23 cellular contexts compared by ENCODE assay signal in the genomic region with DNA sequence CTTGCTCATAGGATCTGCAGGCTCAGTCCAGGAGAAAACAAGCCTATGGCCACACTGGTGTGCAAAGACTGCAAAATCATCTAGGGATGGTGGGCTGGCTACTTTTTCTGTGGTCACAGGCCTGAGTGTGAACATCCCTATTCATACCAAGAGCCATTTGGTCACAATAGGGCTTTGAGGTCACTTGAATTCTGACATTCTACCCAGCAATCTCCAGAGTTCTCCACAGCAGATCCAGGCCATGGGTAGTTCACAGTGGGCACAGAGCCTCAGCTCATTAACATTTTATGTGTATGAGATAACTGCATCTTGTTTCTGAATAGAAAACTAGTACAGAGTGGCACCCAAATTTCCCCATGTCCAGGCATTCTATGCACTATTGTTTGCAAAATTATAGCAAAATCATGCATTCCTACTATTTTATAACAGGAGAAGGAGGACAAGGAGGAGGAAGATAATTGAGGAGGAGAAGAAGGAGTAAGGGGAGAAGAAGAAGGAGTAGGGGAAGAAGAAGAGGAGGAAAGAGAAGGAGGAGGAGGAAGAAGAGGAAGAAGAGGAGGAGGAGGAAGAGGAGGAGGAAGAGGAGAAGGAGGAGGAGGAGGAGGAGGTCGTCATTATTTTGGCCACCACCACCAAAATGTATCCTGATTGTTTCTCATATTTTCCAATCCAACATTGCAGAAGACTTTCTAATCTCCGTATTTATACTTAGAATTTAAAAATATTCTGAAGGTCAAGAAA.
DNase-seq lines count a peak whose midpoint lies in the region; ATAC-seq and TF ChIP-seq lines count a peak whose summit lies in the region.
"Had no signal": no experiment of that assay in that cellular context is flagged by ENCODE, and none has a peak within 500 bp of the region (broad histone marks: within the 10 kb centered on the region; RNA-seq: fewer than 3 reads in every experiment).

No MANE protein-coding gene starts in this region.

- no peak overlapping the region for H3K27ac ChIP-seq in uterus
- H3K27ac ChIP-seq: A549, KMS-11, PC-9, SJCRH30 had no signal

- no peak for ATAC-seq in GM18498 (IDR thresholded peaks at IDR 0.05; ENCODE audit: unreplicated experiment)
- ATAC-seq: A549, Right ventricle myocardium inferior had no signal

- no peaks in the 10 kb centered on the region for H3K36me3 ChIP-seq in uterus
- H3K36me3 ChIP-seq: SJCRH30 had no signal

- H3K4me3 Mint-ChIP-seq in activated T-helper 1 cell treated with anti-CD3 and anti-CD28 coated beads, Interleukin-12 subunit alpha, Interleukin-12 subunit beta, Interleukin-2, Interleukin-4 antibody, amounts not matched to agents 30 ng/mL and 10 ng/mL and 1 ng/mL, durations not matched to agents 14 hours and 24 hours and 36 hours, result no peak overlapping the region
- H3K4me3 Mint-ChIP-seq: CD14-positive monocyte; CD8-positive, alpha-beta memory T cell; IgD-negative memory B cell had no signal

- H3K27ac Mint-ChIP-seq in activated T-helper 1 cell treated with anti-CD3 and anti-CD28 coated beads, Interleukin-12 subunit alpha, Interleukin-12 subunit beta, Interleukin-2, Interleukin-4 antibody, amounts not matched to agents 30 ng/mL and 10 ng/mL and 1 ng/mL, durations not matched to agents 14 hours and 24 hours and 36 hours, result no peak overlapping the region
- H3K27ac Mint-ChIP-seq: CD8-positive, alpha-beta memory T cell; IgD-negative memory B cell had no signal

- H3K4me1 ChIP-seq in uterus, result no peaks in the 10 kb centered on the region
- H3K4me1 ChIP-seq: A549, SJCRH30 had no signal

- no peaks in the 10 kb centered on the region for H3K9me3 ChIP-seq in uterus
- H3K9me3 ChIP-seq: A549, SJCRH30 had no signal

- no peak overlapping the region for H3K4me3 ChIP-seq in uterus
- H3K4me3 ChIP-seq: A549, PC-9, SJCRH30 had no signal

- H3K9me3 Mint-ChIP-seq in activated T-helper 1 cell treated with anti-CD3 and anti-CD28 coated beads, Interleukin-12 subunit alpha, Interleukin-12 subunit beta, Interleukin-2, Interleukin-4 antibody, amounts not matched to agents 30 ng/mL and 10 ng/mL and 1 ng/mL, durations not matched to agents 14 hours and 24 hours and 36 hours, result no peaks in the 10 kb centered on the region
- H3K9me3 Mint-ChIP-seq: IgD-negative memory B cell had no signal

- intact Hi-C loops in uterus (cut with DNase I; ENCODE audit: low total_unique reads), result no loop called here
- intact Hi-C loops in activated T-helper 1 cell treated with anti-CD3 and anti-CD28 coated beads, Interleukin-12 subunit alpha, Interleukin-12 subunit beta, Interleukin-2, Interleukin-4 antibody, amounts not matched to agents 30 ng/mL and 10 ng/mL and 1 ng/mL, durations not matched to agents 14 hours and 24 hours and 36 hours (cut with micrococcal nuclease), result no loop called here

- TF ChIP-seq CTCF in uterus (IDR thresholded peaks at IDR 0.05), result no peak

- no peaks in the 10 kb centered on the region for H3K36me3 Mint-ChIP-seq in activated T-helper 1 cell treated with anti-CD3 and anti-CD28 coated beads, Interleukin-12 subunit alpha, Interleukin-12 subunit beta, Interleukin-2, Interleukin-4 antibody, amounts not matched to agents 30 ng/mL and 10 ng/mL and 1 ng/mL, durations not matched to agents 14 hours and 24 hours and 36 hours (ENCODE audit: low read depth)
- H3K36me3 Mint-ChIP-seq: CD14-positive monocyte; CD8-positive, alpha-beta memory T cell; IgD-negative memory B cell had no signal

- H3K4me1 Mint-ChIP-seq in activated T-helper 1 cell treated with anti-CD3 and anti-CD28 coated beads, Interleukin-12 subunit alpha, Interleukin-12 subunit beta, Interleukin-2, Interleukin-4 antibody, amounts not matched to agents 30 ng/mL and 10 ng/mL and 1 ng/mL, durations not matched to agents 14 hours and 24 hours and 36 hours (ENCODE audit: low read depth), result no peaks in the 10 kb centered on the region
- H3K4me1 Mint-ChIP-seq: CD14-positive monocyte; CD8-positive, alpha-beta memory T cell had no signal

- H3K27me3 ChIP-seq in uterus, result no peaks in the 10 kb centered on the region
- H3K27me3 ChIP-seq: SJCRH30 had no signal

- no peak for TF ChIP-seq POLR2A in uterus (IDR thresholded peaks at IDR 0.05)

- no peaks in the 10 kb centered on the region for H3K27me3 Mint-ChIP-seq in activated T-helper 1 cell treated with anti-CD3 and anti-CD28 coated beads, Interleukin-12 subunit alpha, Interleukin-12 subunit beta, Interleukin-2, Interleukin-4 antibody, amounts not matched to agents 30 ng/mL and 10 ng/mL and 1 ng/mL, durations not matched to agents 14 hours and 24 hours and 36 hours (ENCODE audit: insufficient read depth)
- H3K27me3 Mint-ChIP-seq: IgD-negative memory B cell had no signal

- DNase-seq in amygdala (lab: John Stamatoyannopoulos, UW) (peak in 29 of 56 donors; percentile 5 to 77 (median 28)), globus pallidus (ENCODE audit: low spot score) (peak; percentile 91), nucleus accumbens (lab: John Stamatoyannopoulos, UW) (peak in 36 of 56 donors; percentile 5 to 72 (median 28)), uterus (no peak), NCI-H446 treated with DMSO at 0.1 percent for 48 hours (lab: John Stamatoyannopoulos, UW) (no peak)
- DNase-seq in activated T-helper 1 cell treated with anti-CD3 and anti-CD28 coated beads, Interleukin-12 subunit alpha, Interleukin-12 subunit beta, Interleukin-2, Interleukin-4 antibody, amounts not matched to agents 30 ng/mL and 10 ng/mL and 1 ng/mL, durations not matched to agents 14 hours and 24 hours and 36 hours (ENCODE audit: low spot score), result no peak
- DNase-seq: AML-193; CD8-positive, alpha-beta memory T cell; DMS 273 treated with DMSO at 0.1 percent for 48 hours; DMS79; GF-D8; HCEC 1CT; MM.1S; NCI-H2029; NCI-H526 treated with DMSO at 0.1 percent for 48 hours; PC-9; SJCRH30 had no signal

Comparison
In these comparisons a context has a peak if more than half of its experiments do, and no peak if none do; other contexts are left out.
1. DNase-seq: peak in amygdala (29 of 56), globus pallidus (single experiment) and nucleus accumbens (36 of 56); none in uterus (0 of 2), activated T-helper 1 cell treated with anti-CD3 and anti-CD28 coated beads, Interleukin-12 subunit alpha, Interleukin-12 subunit beta, Interleukin-2, Interleukin-4 antibody, amounts not matched to agents 30 ng/mL and 10 ng/mL and 1 ng/mL, durations not matched to agents 14 hours and 24 hours and 36 hours (single experiment) and NCI-H446 treated with DMSO at 0.1 percent for 48 hours (single experiment).